In genomic region chr1:75672108-75672507, GRCh38 we compare ENCODE assay signal across 18 cellular contexts. TPM values are rescaled to one million over a fixed set of nuclear protein-coding genes. Genes with fewer than 3 reads are reported as not detected.
DNase-seq lines count a peak whose midpoint lies in the region; ATAC-seq, FAIRE-seq and TF ChIP-seq lines count a peak whose summit lies in the region.
"Had no signal": no experiment of that assay in that cellular context is flagged by ENCODE, and none has a peak within 500 bp of the region (broad histone marks: within the 10 kb centered on the region; RNA-seq: fewer than 3 reads in every experiment).

No MANE protein-coding gene starts in this region.

- TF ChIP-seq CTCF in C4-2B (conservative IDR thresholded peaks at IDR 0.05) (no peak), HCT116 (IDR thresholded peaks at IDR 0.05 in 2 of 3, conservative IDR thresholded peaks at IDR 0.05 in 1 of 3; ENCODE audit: borderline replicate concordance in 1 of 3, insufficient read depth in 1 of 3, low read depth in 2 of 3, low read length in 2 of 3) (no peak), WTC11 (IDR thresholded peaks at IDR 0.05) (no peak), GM10266 (IDR thresholded peaks at IDR 0.05; ENCODE audit: control insufficient read depth, insufficient read depth, low read depth, missing control alignments) (no peak)
- TF ChIP-seq CTCF in CD4-positive, alpha-beta T cell (IDR thresholded peaks at IDR 0.05), result no peak

- H3K4me2 ChIP-seq in HCT116 (ENCODE audit: low read length), result peak overlapping the region; percentile 54

- H3K27ac Mint-ChIP-seq in WTC11, result peak overlapping the region; percentile 91
- H3K27ac Mint-ChIP-seq in CD4-positive, alpha-beta T cell, result no peak overlapping the region
- H3K27ac Mint-ChIP-seq: CD4-positive, alpha-beta memory T cell had no signal

- peaks cover 9% of the 10 kb centered on the region for H3K9me3 Mint-ChIP-seq in WTC11
- H3K9me3 Mint-ChIP-seq in CD4-positive, alpha-beta T cell, result no peaks in the 10 kb centered on the region

- H3K4me3 Mint-ChIP-seq in WTC11, result peak overlapping the region; percentile 23
- H3K4me3 Mint-ChIP-seq in CD4-positive, alpha-beta T cell, result no peak overlapping the region
- H3K4me3 Mint-ChIP-seq: CD4-positive, alpha-beta memory T cell had no signal

- peaks cover 9 to 18% of the 10 kb centered on the region in 2 experiments for H3K4me1 ChIP-seq in HCT116 (ENCODE audit: control insufficient read depth in 1 of 2, insufficient read depth in 2 of 2, low read length in 2 of 2)
- peaks cover 13% of the 10 kb centered on the region for H3K4me1 ChIP-seq in iPS-20b (ENCODE audit: insufficient read depth, low read length)

- H3K36me3 Mint-ChIP-seq in WTC11, result peaks cover 3% of the 10 kb centered on the region; the same call in 1 of the 2 replicates
- no peaks in the 10 kb centered on the region for H3K36me3 Mint-ChIP-seq in CD4-positive, alpha-beta T cell (ENCODE audit: low read depth)
- H3K36me3 Mint-ChIP-seq: CD4-positive, alpha-beta memory T cell had no signal

- POLR2A ChIA-PET in HCT116 (lab: Charles Lee), result no interaction called here
- POLR2A ChIA-PET in WTC11 (lab: Charles Lee), result no interaction called here
- POLR2A ChIA-PET in CD4-positive, alpha-beta T cell (lab: Charles Lee), result no interaction called here

- RAD21 ChIA-PET in HCT116 (lab: Charles Lee; ENCODE audit: low non-redundant PET in 1 of 2, low total read pairs in 2 of 2, uncharacterized antibody in 2 of 2, unreplicated experiment in 2 of 2), result no interaction called here

- H4K20me1 ChIP-seq in HCT116 (ENCODE audit: insufficient read depth), result no peaks in the 10 kb centered on the region

- H3K9me2 ChIP-seq in HCT116 (ENCODE audit: insufficient read depth), result no peaks in the 10 kb centered on the region

- H3K79me2 ChIP-seq in HCT116 (ENCODE audit: insufficient read depth, low read length), result no peaks in the 10 kb centered on the region

- H3K9ac ChIP-seq in HCT116 (ENCODE audit: low read length) (peak overlapping the region; percentile 13; the same call in 1 of the 2 replicates), iPS-20b (ENCODE audit: low read depth, low read length) (peak overlapping the region; percentile 2; the same call in 1 of the 2 replicates)

- CTCF ChIA-PET in HCT116 (lab: Charles Lee), result no interaction called here
- CTCF ChIA-PET in WTC11 (lab: Charles Lee), result interaction anchor here (1.3 kb wide), 1 partner anchor 57 kb away, joined by 10 read pairs; no protein-coding TSS in a partner anchor
- CTCF ChIA-PET in CD4-positive, alpha-beta T cell (lab: Charles Lee), result no interaction called here

- ATAC-seq in HCT116 (no peak; the same call in 1 of the 2 replicates), WTC11 (peak; percentile 20)
- no peak for ATAC-seq in CD4-positive, alpha-beta T cell (ENCODE audit: poor library complexity)

- H3K27me3 Mint-ChIP-seq in WTC11 (ENCODE audit: low read depth), result no peaks in the 10 kb centered on the region
- H3K27me3 Mint-ChIP-seq in CD4-positive, alpha-beta T cell, result peaks cover 28% of the 10 kb centered on the region

- no peak for FAIRE-seq in GM19239 (lab: Jason Lieb, UNC)
- FAIRE-seq: HTR-8/SVneo had no signal

- TF ChIP-seq POLR2A in HCT116 (IDR thresholded peaks at IDR 0.05; ENCODE audit: borderline replicate concordance, extremely low read depth, insufficient read depth, insufficient read length), result no peak

- peak overlapping the region; percentile 62 for H2AFZ ChIP-seq in HCT116 (ENCODE audit: low read depth, low read length, poor library complexity, severe bottlenecking)

- no peaks in the 10 kb centered on the region for H3K27me3 ChIP-seq in HCT116 (ENCODE audit: insufficient read depth, low read length)
- H3K27me3 ChIP-seq in iPS-20b (ENCODE audit: insufficient read depth, low read length), result no peaks in the 10 kb centered on the region
- no peaks in the 10 kb centered on the region for H3K27me3 ChIP-seq in CD4-positive, alpha-beta T cell (ENCODE audit: control insufficient read depth, insufficient read depth, low read length)

- 0 out of 2 replicates have a peak overlapping the region, but pooled peaks have one; percentile 17 for H3K27ac ChIP-seq in C4-2B
- peak overlapping the region; percentile 55 for H3K27ac ChIP-seq in HCT116 (ENCODE audit: low read depth, low read length)
- no peak overlapping the region for H3K27ac ChIP-seq in iPS-20b (ENCODE audit: low read length)
- H3K27ac ChIP-seq in CD4-positive, alpha-beta T cell (ENCODE audit: low read depth, low read length), result no peak overlapping the region

- H3K4me1 Mint-ChIP-seq in WTC11, result peaks cover 46% of the 10 kb centered on the region
- H3K4me1 Mint-ChIP-seq in CD4-positive, alpha-beta T cell (ENCODE audit: low read depth), result no peaks in the 10 kb centered on the region
- H3K4me1 Mint-ChIP-seq: CD4-positive, alpha-beta memory T cell had no signal

- DNase-seq in HCT116 (ENCODE audit: low read depth, low spot score) (no peak), WTC11 (ENCODE audit: low spot score) (no peak), GM19239 (ENCODE audit: insufficient read length, low spot score) (no peak), NCI-H446 (lab: John Stamatoyannopoulos, UW) (no peak), GM10266 (ENCODE audit: extremely low spot score) (no peak)
- no peak for DNase-seq in CD4-positive, alpha-beta T cell
- DNase-seq: AML-193; CD4-positive, alpha-beta memory T cell; DND-41; GDM1; NCI-H1930; NCI-H2171 treated with DMSO at 0.1 percent for 48 hours; NCI-H510A; NCI-H82; SHP77 had no signal

- H3K4me3 ChIP-seq in HCT116 (replicated peaks in 1 of 2; ENCODE audit: low read depth in 1 of 2, low read length in 2 of 2) (peak overlapping the region in 1 of 2 experiments; percentile 17; a peak in 1 of 4 replicates), iPS-20b (ENCODE audit: low read length) (no peak overlapping the region)

- intact Hi-C loops in HCT116 (cut with micrococcal nuclease), result loop anchor here (2.0 kb wide), 1 partner anchor 115 kb away; the partner anchor contains the start of gene RABGGTB
- intact Hi-C loops in CD4-positive, alpha-beta T cell (cut with DNase I, micrococcal nuclease), result no loop called here

- H3K36me3 ChIP-seq in HCT116 (ENCODE audit: control insufficient read depth in 1 of 2, insufficient read depth in 2 of 2, low read length in 2 of 2), result no peaks in the 10 kb centered on the region
- H3K36me3 ChIP-seq in iPS-20b (ENCODE audit: insufficient read depth, low read depth, low read length), result no peaks in the 10 kb centered on the region

- no TSS peak for BruUV-seq in HCT116 (replicated peaks; lab: Mats Ljungman, UMichigan)

- TF ChIP-seq RAD21 in HCT116 (IDR thresholded peaks at IDR 0.05; ENCODE audit: low read depth), result no peak

- H3K9me3 ChIP-seq in HCT116 (ENCODE audit: control insufficient read depth in 1 of 2, insufficient read depth in 1 of 2, low read depth in 1 of 2, low read length in 2 of 2) (no peaks in the 10 kb centered on the region), iPS-20b (ENCODE audit: insufficient read depth, low read depth, low read length) (no peaks in the 10 kb centered on the region)
- H3K9me3 ChIP-seq in CD4-positive, alpha-beta T cell (ENCODE audit: control insufficient read depth, low read length), result no peaks in the 10 kb centered on the region

TF ChIP-seq in HCT116, 20 proteins besides CTCF, POLR2A, EP300 and RAD21 (continues in another document):
- TF ChIP-seq MAX (IDR thresholded peaks at IDR 0.05) (no peak), EZH2phosphoT487 (IDR thresholded peaks at IDR 0.05; ENCODE audit: borderline replicate concordance) (no peak), ZBTB33 (IDR thresholded peaks at IDR 0.05; ENCODE audit: extremely low read depth, insufficient replicate concordance, low read length) (no peak), CEBPB (IDR thresholded peaks at IDR 0.05; ENCODE audit: low read depth) (no peak)

TF ChIP-seq in WTC11, 78 proteins besides CTCF, POLR2A, EP300 and RAD21 (continues in another document):
- TF ChIP-seq TP53 (CRISPR knock-in tag; IDR thresholded peaks at IDR 0.05) (no peak), ZSCAN18 (CRISPR knock-in tag; IDR thresholded peaks at IDR 0.05) (no peak), NFE2L1 (CRISPR knock-in tag; IDR thresholded peaks at IDR 0.05) (no peak), NR1H2 (CRISPR knock-in tag; IDR thresholded peaks at IDR 0.05) (no peak), CREM (CRISPR knock-in tag; IDR thresholded peaks at IDR 0.05) (no peak), CREB1 (CRISPR knock-in tag; IDR thresholded peaks at IDR 0.05) (no peak), CDX4 (CRISPR knock-in tag; IDR thresholded peaks at IDR 0.05; ENCODE audit: borderline replicate concordance) (no peak), JUN (CRISPR knock-in tag; IDR thresholded peaks at IDR 0.05) (no peak), MAX (CRISPR knock-in tag; IDR thresholded peaks at IDR 0.05) (no peak)

RNA-seq across cellular contexts. Expression of gene ACADM, which starts 52.4 kb away (rescaled TPM):
- total RNA-seq in HCT116 (2021; ENCODE audit: unreplicated experiment), result 48.7 TPM
- polyA plus RNA-seq in HCT116 (2012), result 14.9 and 24.9 TPM in 2 replicates
- 36.6 to 37.9 TPM (median 37.6 TPM) in 3 replicates for total RNA-seq in WTC11 (2021)
- total RNA-seq in CD4-positive, alpha-beta T cell, result 1 to 10 TPM; 3.5 to 4.7 TPM

Comparison
In these comparisons a context has a peak if more than half of its experiments do, and no peak if none do; other contexts are left out.
1. H3K27ac ChIP-seq: peak in C4-2B (single experiment) and HCT116 (single experiment); none in iPS-20b (single experiment) and CD4-positive, alpha-beta T cell (single experiment).